In genomic region chr12:124486346-124486963, GRCh38 we compare ENCODE assay signal across 26 cellular contexts.
DNase-seq lines count a peak whose midpoint lies in the region; ATAC-seq, FAIRE-seq and TF ChIP-seq lines count a peak whose summit lies in the region.
"Had no signal": no experiment of that assay in that cellular context is flagged by ENCODE, and none has a peak within 500 bp of the region (broad histone marks: within the 10 kb centered on the region; RNA-seq: fewer than 3 reads in every experiment).

No MANE protein-coding gene starts in this region.

- POLR2A ChIA-PET in activated CD4-positive, alpha-beta T cell treated with anti-CD3 and anti-CD28 coated beads, Interleukin-2, amount 10 ng/mL, durations not matched to agents 7 days and 5 days (lab: Charles Lee), result no interaction called here
- POLR2A ChIA-PET in H1 (lab: Charles Lee; ENCODE audit: partially characterized antibody), result interaction anchor here (0.9 kb wide), 1 partner anchor 43 kb away, joined by 3 read pairs; no protein-coding TSS in a partner anchor

- TF ChIP-seq EP300 in H1 (IDR thresholded peaks at IDR 0.05; ENCODE audit: borderline replicate concordance in 1 of 2, low read depth in 2 of 2, low read length in 2 of 2) (no peak), tibial nerve (IDR thresholded peaks at IDR 0.05) (no peak)

- intact Hi-C loops in head of caudate nucleus (cut with DNase I), result no loop called here

- TF ChIP-seq POLR2A in H1 (IDR thresholded peaks at IDR 0.05; ENCODE audit: control extremely low read depth in 1 of 2, low read depth in 2 of 2, low read length in 2 of 2) (no peak), tibial nerve (IDR thresholded peaks at IDR 0.05) (no peak)

- DNase-seq in activated CD4-positive, alpha-beta T cell treated with anti-CD3 and anti-CD28 coated beads, Interleukin-2, amount 10 ng/mL, durations not matched to agents 7 days and 5 days, result no peak
- DNase-seq in activated CD4-positive, alpha-beta T cell treated with anti-CD3 and anti-CD28 coated beads for 48 hours, result no peak
- DNase-seq in H1 (ENCODE audit: low read depth in 1 of 2, low spot score in 2 of 2) (no peak), memory B cell (ENCODE audit: low spot score in 2 of 2) (no peak), tibial nerve (ENCODE audit: low spot score in 2 of 2) (no peak), hypothalamus (lab: John Stamatoyannopoulos, UW) (no peak), NCI-H524 treated with DMSO at 0.1 percent for 48 hours (lab: John Stamatoyannopoulos, UW) (no peak), head of caudate nucleus (no peak)
- DNase-seq: DMS53; H9; NCI-H146; NCI-H345; SIG-M5; stimulated activated CD8-positive, alpha-beta memory T cell treated with anti-CD3 and anti-CD28 coated beads, Interleukin-4, amount 100 ng/mL, for 48 hours; stomach; transverse colon had no signal

- H3K27me3 Mint-ChIP-seq in activated CD4-positive, alpha-beta T cell treated with anti-CD3 and anti-CD28 coated beads, Interleukin-2, amount 10 ng/mL, durations not matched to agents 7 days and 5 days, result no peaks in the 10 kb centered on the region
- no peaks in the 10 kb centered on the region for H3K27me3 Mint-ChIP-seq in memory B cell

- no peak overlapping the region for H2BK12ac ChIP-seq in H1 (ENCODE audit: low read depth, low read length)

- H2BK15ac ChIP-seq in H1 (ENCODE audit: low read length), result no peak overlapping the region

- no peak for TF ChIP-seq RAD21 in H1 (IDR thresholded peaks at IDR 0.05 in 1 of 2, conservative IDR thresholded peaks at IDR 0.05 in 1 of 2; ENCODE audit: low read depth in 2 of 2, low read length in 2 of 2)

- peak overlapping the region; percentile 13; the same call in 1 of the 2 replicates for H2BK5ac ChIP-seq in H1 (ENCODE audit: low read depth, low read length)

- H3K9me3 ChIP-seq in H1 (ENCODE audit: insufficient read depth in 2 of 2, low read depth in 1 of 2, low read length in 1 of 2), result no peaks in the 10 kb centered on the region
- no peaks in the 10 kb centered on the region for H3K9me3 ChIP-seq in tibial nerve
- H3K9me3 ChIP-seq: neutrophil, right lobe of liver, stomach, transverse colon had no signal

- no peak overlapping the region for H2BK20ac ChIP-seq in H1 (ENCODE audit: low read length)

- no peak overlapping the region for H3K56ac ChIP-seq in H1 (replicated peaks; ENCODE audit: insufficient read length, low read depth, low read length)

- H3K4ac ChIP-seq in H1 (replicated peaks; ENCODE audit: insufficient read length, low read depth, low read length), result no peak overlapping the region

- CTCF ChIA-PET in activated CD4-positive, alpha-beta T cell treated with anti-CD3 and anti-CD28 coated beads, Interleukin-2, amount 10 ng/mL, durations not matched to agents 7 days and 5 days (lab: Charles Lee), result no interaction called here
- CTCF ChIA-PET in H1 (lab: Charles Lee; ENCODE audit: partially characterized antibody), result interaction anchor here (0.6 to 1.4 kb wide), 6 partner anchors 12 to 289 kb away, joined by 3 to 6 read pairs (median 4); no protein-coding TSS in a partner anchor

- H3K4me1 ChIP-seq in H1 (replicated peaks in 1 of 4; ENCODE audit: control insufficient read depth in 3 of 4, insufficient read depth in 4 of 4, low read length in 3 of 4) (peaks cover 0 to 2% (median 0%) of the 10 kb centered on the region in 4 experiments; a peak in 3 of 7 replicates), tibial nerve (peaks cover 0 to 87% (median 25%) of the 10 kb centered on the region in 4 donors)

- peak overlapping the region; percentile 11 for H3K27ac Mint-ChIP-seq in activated CD4-positive, alpha-beta T cell treated with anti-CD3 and anti-CD28 coated beads, Interleukin-2, amount 10 ng/mL, durations not matched to agents 7 days and 5 days
- peak overlapping the region; percentile 64 for H3K27ac Mint-ChIP-seq in memory B cell
- H3K27ac Mint-ChIP-seq: activated T-helper 2 cell treated with anti-CD3 and anti-CD28 coated beads, Interferon-gamma antibody, Interleukin-2, Interleukin-4, amounts not matched to agents 10 μg/mL and 5 μg/mL and 100 μg/mL, durations not matched to agents 14 hours and 24 hours and 36 hours had no signal

- H3K27ac ChIP-seq in H1 (ENCODE audit: low read depth, low read length), result no peak overlapping the region
- H3K27ac ChIP-seq in tibial nerve, result peak overlapping the region in 3 of 4 donors; percentile 51 to 68 (median 57)
- H3K27ac ChIP-seq: 22Rv1, neutrophil, right lobe of liver had no signal

- 0 out of 2 replicates have a peak overlapping the region, but pooled peaks have one; percentile 53 for H2AK5ac ChIP-seq in H1 (ENCODE audit: low read depth, low read length)

- no peak overlapping the region for H3K18ac ChIP-seq in H1 (ENCODE audit: extremely low read depth, low read length)

- H3K9me3 Mint-ChIP-seq in activated CD4-positive, alpha-beta T cell treated with anti-CD3 and anti-CD28 coated beads, Interleukin-2, amount 10 ng/mL, durations not matched to agents 7 days and 5 days, result no peaks in the 10 kb centered on the region
- H3K9me3 Mint-ChIP-seq in memory B cell, result peaks cover 2% of the 10 kb centered on the region
- H3K9me3 Mint-ChIP-seq: activated naive CD4-positive, alpha-beta T cell treated with anti-CD3 and anti-CD28 coated beads, Interleukin-2, amount 50 U/mL, for 72 hours; activated T-helper 2 cell treated with anti-CD3 and anti-CD28 coated beads, Interferon-gamma antibody, Interleukin-2, Interleukin-4, amounts not matched to agents 10 μg/mL and 5 μg/mL and 100 μg/mL, durations not matched to agents 14 hours and 24 hours and 36 hours; H9 had no signal

- H3K27me3 ChIP-seq in H1 (replicated peaks in 1 of 4; ENCODE audit: control insufficient read depth in 3 of 4, extremely low read depth in 1 of 4, insufficient read depth in 3 of 4, low read length in 3 of 4) (no peaks in the 10 kb centered on the region), tibial nerve (no peaks in the 10 kb centered on the region)
- H3K27me3 ChIP-seq: hepatocyte, neutrophil, right lobe of liver, stomach, transverse colon had no signal

- H3K23me2 ChIP-seq in H1 (ENCODE audit: low read depth, low read length), result peaks cover 1% of the 10 kb centered on the region; the same call in 1 of the 2 replicates

- no peak overlapping the region for H4K5ac ChIP-seq in H1 (ENCODE audit: insufficient read length, low read depth, low read length)

- 93% methylated on average over 21 of the region's 26 CpGs; no CpG with 5 or more reads in 1 of the 2 experiments for WGBS in H1 (ENCODE audit: extremely low coverage in 1 of 2, insufficient coverage in 1 of 2, insufficient read length in 1 of 2, insufficient replicate concordance in 2 of 2, low coverage in 1 of 2, low lambda C conversion rate in 2 of 2, missing lambda C conversion rate in 1 of 2), 2 experiments
- 69 to 79% methylated on average over 20 to 25 of the region's 26 CpGs for WGBS in tibial nerve, 2 donors

- peaks cover 0 to 5% (median 4%) of the 10 kb centered on the region in 4 experiments; a peak in 2 of 8 replicates for H3K36me3 ChIP-seq in H1 (ENCODE audit: control insufficient read depth in 2 of 4, insufficient read depth in 4 of 4, low read length in 3 of 4)
- H3K36me3 ChIP-seq in tibial nerve, result peaks cover 0 to 66% (median 0%) of the 10 kb centered on the region in 3 donors
- H3K36me3 ChIP-seq: transverse colon had no signal

- no peak overlapping the region for H2BK120ac ChIP-seq in H1 (replicated peaks; ENCODE audit: low read depth, low read length)

- H4K91ac ChIP-seq in H1 (replicated peaks; ENCODE audit: insufficient read length, low read length), result no peak overlapping the region

- no peak overlapping the region for H4K8ac ChIP-seq in H1 (ENCODE audit: extremely low read depth, insufficient read depth, low read length)

- no peak overlapping the region for H3K4me3 Mint-ChIP-seq in activated CD4-positive, alpha-beta T cell treated with anti-CD3 and anti-CD28 coated beads, Interleukin-2, amount 10 ng/mL, durations not matched to agents 7 days and 5 days
- no peak overlapping the region for H3K4me3 Mint-ChIP-seq in memory B cell
- H3K4me3 Mint-ChIP-seq: H9 had no signal

- H3K36me3 Mint-ChIP-seq in activated CD4-positive, alpha-beta T cell treated with anti-CD3 and anti-CD28 coated beads, Interleukin-2, amount 10 ng/mL, durations not matched to agents 7 days and 5 days (ENCODE audit: low read depth), result peaks cover 14% of the 10 kb centered on the region
- peaks cover 24% of the 10 kb centered on the region for H3K36me3 Mint-ChIP-seq in memory B cell

- peaks cover 21% of the 10 kb centered on the region; the same call in 1 of the 2 replicates for H3K79me1 ChIP-seq in H1 (ENCODE audit: low read depth, low read length)

- peaks cover 17% of the 10 kb centered on the region for H3K4me1 Mint-ChIP-seq in activated CD4-positive, alpha-beta T cell treated with anti-CD3 and anti-CD28 coated beads, Interleukin-2, amount 10 ng/mL, durations not matched to agents 7 days and 5 days
- H3K4me1 Mint-ChIP-seq in memory B cell, result peaks cover 28% of the 10 kb centered on the region

- no peak overlapping the region for H3K23ac ChIP-seq in H1 (ENCODE audit: insufficient read length)

- H4K20me1 ChIP-seq in H1 (replicated peaks in 1 of 2; ENCODE audit: control insufficient read depth in 1 of 2, insufficient read depth in 2 of 2, low read length in 2 of 2), result peaks cover 14 to 34% of the 10 kb centered on the region in 2 experiments

- H2AFZ ChIP-seq in H1 (ENCODE audit: low read length), result no peak overlapping the region
- H2AFZ ChIP-seq: hepatocyte had no signal

- no peak overlapping the region for H3K14ac ChIP-seq in H1 (ENCODE audit: insufficient read length)

- H3K9ac ChIP-seq in H1 (replicated peaks in 1 of 4; ENCODE audit: extremely low read depth in 1 of 4, low read depth in 3 of 4, low read length in 3 of 4), result no peak overlapping the region

- peaks cover 0 to 56% of the 10 kb centered on the region in 2 experiments; a peak in 3 of 4 replicates for H3K79me2 ChIP-seq in H1 (ENCODE audit: control insufficient read depth in 1 of 2, insufficient read depth in 2 of 2, low read length in 2 of 2)

- TF ChIP-seq CTCF in H1 (IDR thresholded peaks at IDR 0.05; ENCODE audit: control extremely low read depth in 1 of 3, insufficient read depth in 1 of 3, low read depth in 1 of 3, low read length in 3 of 3) (no peak), tibial nerve (IDR thresholded peaks at IDR 0.05) (no peak)

- ATAC-seq in memory B cell (ENCODE audit: low read depth), result no peak
- ATAC-seq: activated naive CD4-positive, alpha-beta T cell treated with anti-CD3 and anti-CD28 coated beads, Interleukin-2, amount 50 U/mL, for 72 hours; Panc1; right lobe of liver had no signal

- no peak for FAIRE-seq in H1 (lab: Jason Lieb, UNC)
- FAIRE-seq: bronchial epithelial cell, frontal cortex, GM12892 had no signal

- H3K4me3 ChIP-seq in H1 (ENCODE audit: extremely low read depth in 1 of 4, insufficient read depth in 2 of 4, low read depth in 3 of 4, low read length in 4 of 4) (no peak overlapping the region), tibial nerve (no peak overlapping the region)
- H3K4me3 ChIP-seq: hepatocyte, right lobe of liver, stomach, transverse colon had no signal

- no peak overlapping the region for H3K4me2 ChIP-seq in H1 (ENCODE audit: insufficient read depth in 1 of 2, low read depth in 2 of 2, low read length in 2 of 2)

TF ChIP-seq in H1, 55 proteins besides CTCF, POLR2A, EP300 and RAD21 (continues in another document):
- TF ChIP-seq GTF2F1 (IDR thresholded peaks at IDR 0.05; ENCODE audit: borderline replicate concordance, low read depth, low read length) (no peak), KDM1A (IDR thresholded peaks at IDR 0.05; ENCODE audit: borderline replicate concordance, low read length) (no peak), SIN3A (conservative IDR thresholded peaks at IDR 0.05 in 1 of 2, IDR thresholded peaks at IDR 0.05 in 1 of 2; ENCODE audit: low read depth in 1 of 2, low read length in 2 of 2) (no peak)
